17 cellular contexts compared by ENCODE assay signal in the genomic region with DNA sequence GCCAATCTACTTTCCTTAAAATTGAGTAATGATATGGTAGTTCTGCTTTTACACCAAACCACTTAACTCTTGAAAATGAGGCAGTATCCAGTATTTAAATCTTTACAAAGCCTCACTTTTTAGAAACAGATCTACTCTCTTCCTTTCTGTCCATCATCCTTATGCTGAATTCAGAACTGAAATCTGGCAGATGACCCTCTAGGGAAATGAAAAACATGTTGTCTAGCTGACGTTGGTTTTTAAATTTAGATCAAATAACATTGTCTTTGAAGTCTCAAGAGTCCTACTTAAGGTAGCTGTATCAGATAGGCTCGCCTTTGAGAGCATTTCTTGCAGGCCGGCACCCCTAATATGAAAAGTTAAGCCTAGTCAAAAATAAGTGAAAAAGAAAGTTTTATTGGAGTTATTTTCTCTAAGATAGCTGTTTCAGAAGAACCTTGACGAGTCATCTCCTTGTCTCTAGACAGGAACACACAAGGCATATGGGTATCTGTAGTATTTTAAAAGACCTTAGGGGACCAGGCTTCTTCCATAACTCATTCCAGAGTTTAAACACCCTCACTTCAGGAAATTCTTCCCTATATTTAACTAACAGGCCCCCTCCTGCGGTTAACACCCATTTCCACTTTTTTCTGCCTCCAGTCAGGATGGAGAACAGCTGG.
DNase-seq lines count a peak whose midpoint lies in the region; ATAC-seq and TF ChIP-seq lines count a peak whose summit lies in the region.
"Had no signal": no experiment of that assay in that cellular context is flagged by ENCODE, and none has a peak within 500 bp of the region (broad histone marks: within the 10 kb centered on the region; RNA-seq: fewer than 3 reads in every experiment).

No MANE protein-coding gene starts in this region.

- CTCF ChIA-PET in activated CD8-positive, alpha-beta memory T cell treated with anti-CD3 and anti-CD28 coated beads, Interleukin-2, amount 10 ng/mL, durations not matched to agents 7 days and 5 days (lab: Charles Lee): no interaction called here

- peak overlapping the region; percentile 14 for H3K27ac ChIP-seq in neutrophil
- H3K27ac ChIP-seq: body of pancreas, upper lobe of right lung had no signal

- no peak for TF ChIP-seq CTCF in neutrophil (IDR thresholded peaks at IDR 0.05)

- peaks cover 8 to 12% of the 10 kb centered on the region in 2 experiments for H3K4me1 ChIP-seq in neutrophil (ENCODE audit: control insufficient read depth in 1 of 2, insufficient read depth in 1 of 2, low read depth in 1 of 2, low read length in 1 of 2)

- no peaks in the 10 kb centered on the region for H3K27me3 ChIP-seq in neutrophil
- H3K27me3 ChIP-seq: body of pancreas, upper lobe of right lung had no signal

- DNase-seq in NCI-H69 (lab: John Stamatoyannopoulos, UW): peak; percentile 79
- no peak for DNase-seq in activated CD8-positive, alpha-beta memory T cell treated with anti-CD3 and anti-CD28 coated beads, Interleukin-2, amount 10 ng/mL, durations not matched to agents 7 days and 5 days
- no peak for DNase-seq in D341Med (ENCODE audit: low spot score)
- DNase-seq: body of pancreas; CD8-positive, alpha-beta memory T cell; effector memory CD4-positive, alpha-beta T cell; foreskin fibroblast; HFFc6; NCI-H1092; NCI-H226; SK-N-SH; stimulated activated CD4-positive, alpha-beta T cell treated with anti-CD3 and anti-CD28 coated beads, Interleukin-4, amount 100 ng/mL, for 4 hours; upper lobe of right lung had no signal

- H3K4me3 Mint-ChIP-seq in activated CD8-positive, alpha-beta memory T cell treated with anti-CD3 and anti-CD28 coated beads, Interleukin-2, amount 10 ng/mL, durations not matched to agents 7 days and 5 days: no peak overlapping the region
- H3K4me3 Mint-ChIP-seq: CD8-positive, alpha-beta memory T cell; HFFc6 had no signal

- H3K36me3 Mint-ChIP-seq in activated CD8-positive, alpha-beta memory T cell treated with anti-CD3 and anti-CD28 coated beads, Interleukin-2, amount 10 ng/mL, durations not matched to agents 7 days and 5 days: peaks cover 3% of the 10 kb centered on the region

- no peaks in the 10 kb centered on the region for H3K27me3 Mint-ChIP-seq in activated CD8-positive, alpha-beta memory T cell treated with anti-CD3 and anti-CD28 coated beads, Interleukin-2, amount 10 ng/mL, durations not matched to agents 7 days and 5 days
- H3K27me3 Mint-ChIP-seq: CD8-positive, alpha-beta memory T cell had no signal

- H3K9me3 Mint-ChIP-seq in activated CD8-positive, alpha-beta memory T cell treated with anti-CD3 and anti-CD28 coated beads, Interleukin-2, amount 10 ng/mL, durations not matched to agents 7 days and 5 days (ENCODE audit: low read depth): no peaks in the 10 kb centered on the region
- H3K9me3 Mint-ChIP-seq: CD8-positive, alpha-beta memory T cell; HFFc6 had no signal

- ATAC-seq in GM18498 (IDR thresholded peaks at IDR 0.05; ENCODE audit: unreplicated experiment) (peak; percentile 62), GM21786 (IDR thresholded peaks at IDR 0.05; ENCODE audit: unreplicated experiment) (peak; percentile 45), HG02884 (IDR thresholded peaks at IDR 0.05; ENCODE audit: unreplicated experiment) (no peak)
- ATAC-seq in activated CD8-positive, alpha-beta memory T cell treated with anti-CD3 and anti-CD28 coated beads, Interleukin-2, amount 10 ng/mL, durations not matched to agents 7 days and 5 days: no peak
- ATAC-seq: body of pancreas, upper lobe of right lung had no signal

- H3K4me3 ChIP-seq in neutrophil (ENCODE audit: low read depth in 1 of 2, low read length in 1 of 2): no peak overlapping the region
- H3K4me3 ChIP-seq: body of pancreas, upper lobe of right lung had no signal

- no peaks in the 10 kb centered on the region for H3K36me3 ChIP-seq in neutrophil
- H3K36me3 ChIP-seq: upper lobe of right lung had no signal

- no peaks in the 10 kb centered on the region for H3K4me1 Mint-ChIP-seq in activated CD8-positive, alpha-beta memory T cell treated with anti-CD3 and anti-CD28 coated beads, Interleukin-2, amount 10 ng/mL, durations not matched to agents 7 days and 5 days

- no peaks in the 10 kb centered on the region for H3K9me3 ChIP-seq in neutrophil
- H3K9me3 ChIP-seq: body of pancreas, SK-N-SH, upper lobe of right lung had no signal

- no peak overlapping the region for H3K27ac Mint-ChIP-seq in activated CD8-positive, alpha-beta memory T cell treated with anti-CD3 and anti-CD28 coated beads, Interleukin-2, amount 10 ng/mL, durations not matched to agents 7 days and 5 days
- H3K27ac Mint-ChIP-seq: CD8-positive, alpha-beta memory T cell; HFFc6 had no signal

Comparison
In these comparisons a context has a peak if more than half of its experiments do, and no peak if none do; other contexts are left out.
1. ATAC-seq: peak in GM18498 (single experiment) and GM21786 (single experiment); none in HG02884 (single experiment) and activated CD8-positive, alpha-beta memory T cell treated with anti-CD3 and anti-CD28 coated beads, Interleukin-2, amount 10 ng/mL, durations not matched to agents 7 days and 5 days (single experiment).